Comparison of ENCODE assay signal across 1 cellular context in the genomic region with DNA sequence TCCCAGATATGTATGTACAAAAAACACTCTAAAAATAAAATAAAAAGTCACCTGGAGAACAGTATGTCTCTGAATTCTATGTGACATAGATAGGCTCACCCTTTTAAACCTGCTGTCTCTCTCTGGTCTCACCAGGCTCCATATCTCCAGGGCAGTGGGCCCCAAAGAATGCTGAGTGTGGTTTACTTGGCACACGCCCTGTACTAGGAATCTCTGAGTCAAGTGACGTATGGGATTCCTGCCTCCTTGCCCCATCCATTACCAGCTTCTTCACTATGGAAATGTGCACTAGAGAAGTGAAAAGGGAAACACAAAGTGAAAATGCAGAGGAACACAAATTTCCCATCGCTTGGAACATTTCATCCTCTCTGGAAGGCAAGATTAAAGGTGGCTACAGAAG.
TF ChIP-seq lines count a peak whose summit lies in the region.

No MANE protein-coding gene starts in this region.

TF ChIP-seq in IMR-90, 13 proteins besides CTCF, POLR2A, EP300 and RAD21:
- no peak for TF ChIP-seq RCOR1 (IDR thresholded peaks at IDR 0.05; ENCODE audit: insufficient replicate concordance, low read length)
- TF ChIP-seq NFE2L2 (IDR thresholded peaks at IDR 0.05; ENCODE audit: low read depth, low read length) = no peak
- TF ChIP-seq MAFK (IDR thresholded peaks at IDR 0.05; ENCODE audit: low read depth, low read length) = no peak
- no peak for TF ChIP-seq BHLHE40 (IDR thresholded peaks at IDR 0.05; ENCODE audit: low read depth, low read length)
- TF ChIP-seq FOS (IDR thresholded peaks at IDR 0.05; ENCODE audit: low read depth, low read length) = no peak
- TF ChIP-seq SMC3 (IDR thresholded peaks at IDR 0.05; ENCODE audit: low read depth, low read length) = no peak
- TF ChIP-seq CHD1 (IDR thresholded peaks at IDR 0.05; ENCODE audit: low read depth, low read length) = no peak
- TF ChIP-seq MXI1 (IDR thresholded peaks at IDR 0.05; ENCODE audit: borderline replicate concordance, low read depth, low read length) = no peak
- TF ChIP-seq, protein P1, sequence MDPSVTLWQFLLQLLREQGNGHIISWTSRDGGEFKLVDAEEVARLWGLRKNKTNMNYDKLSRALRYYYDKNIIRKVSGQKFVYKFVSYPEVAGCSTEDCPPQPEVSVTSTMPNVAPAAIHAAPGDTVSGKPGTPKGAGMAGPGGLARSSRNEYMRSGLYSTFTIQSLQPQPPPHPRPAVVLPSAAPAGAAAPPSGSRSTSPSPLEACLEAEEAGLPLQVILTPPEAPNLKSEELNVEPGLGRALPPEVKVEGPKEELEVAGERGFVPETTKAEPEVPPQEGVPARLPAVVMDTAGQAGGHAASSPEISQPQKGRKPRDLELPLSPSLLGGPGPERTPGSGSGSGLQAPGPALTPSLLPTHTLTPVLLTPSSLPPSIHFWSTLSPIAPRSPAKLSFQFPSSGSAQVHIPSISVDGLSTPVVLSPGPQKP (IDR thresholded peaks at IDR 0.05; ENCODE audit: borderline replicate concordance, low read depth, low read length) = no peak
- no peak for TF ChIP-seq CEBPB (IDR thresholded peaks at IDR 0.05; ENCODE audit: low read depth, low read length)
- TF ChIP-seq, protein P2, sequence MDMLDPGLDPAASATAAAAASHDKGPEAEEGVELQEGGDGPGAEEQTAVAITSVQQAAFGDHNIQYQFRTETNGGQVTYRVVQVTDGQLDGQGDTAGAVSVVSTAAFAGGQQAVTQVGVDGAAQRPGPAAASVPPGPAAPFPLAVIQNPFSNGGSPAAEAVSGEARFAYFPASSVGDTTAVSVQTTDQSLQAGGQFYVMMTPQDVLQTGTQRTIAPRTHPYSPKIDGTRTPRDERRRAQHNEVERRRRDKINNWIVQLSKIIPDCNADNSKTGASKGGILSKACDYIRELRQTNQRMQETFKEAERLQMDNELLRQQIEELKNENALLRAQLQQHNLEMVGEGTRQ (IDR thresholded peaks at IDR 0.05; ENCODE audit: low read depth, low read length) = no peak
- TF ChIP-seq RFX5 (IDR thresholded peaks at IDR 0.05; ENCODE audit: low read depth, low read length) = no peak
- TF ChIP-seq MAZ (IDR thresholded peaks at IDR 0.05; ENCODE audit: borderline replicate concordance, low read depth, low read length) = no peak
TF ChIP-seq in IMR-90: peak in this region for 0.
